ENCODE assay signal across 1 cellular context in the genomic region with DNA sequence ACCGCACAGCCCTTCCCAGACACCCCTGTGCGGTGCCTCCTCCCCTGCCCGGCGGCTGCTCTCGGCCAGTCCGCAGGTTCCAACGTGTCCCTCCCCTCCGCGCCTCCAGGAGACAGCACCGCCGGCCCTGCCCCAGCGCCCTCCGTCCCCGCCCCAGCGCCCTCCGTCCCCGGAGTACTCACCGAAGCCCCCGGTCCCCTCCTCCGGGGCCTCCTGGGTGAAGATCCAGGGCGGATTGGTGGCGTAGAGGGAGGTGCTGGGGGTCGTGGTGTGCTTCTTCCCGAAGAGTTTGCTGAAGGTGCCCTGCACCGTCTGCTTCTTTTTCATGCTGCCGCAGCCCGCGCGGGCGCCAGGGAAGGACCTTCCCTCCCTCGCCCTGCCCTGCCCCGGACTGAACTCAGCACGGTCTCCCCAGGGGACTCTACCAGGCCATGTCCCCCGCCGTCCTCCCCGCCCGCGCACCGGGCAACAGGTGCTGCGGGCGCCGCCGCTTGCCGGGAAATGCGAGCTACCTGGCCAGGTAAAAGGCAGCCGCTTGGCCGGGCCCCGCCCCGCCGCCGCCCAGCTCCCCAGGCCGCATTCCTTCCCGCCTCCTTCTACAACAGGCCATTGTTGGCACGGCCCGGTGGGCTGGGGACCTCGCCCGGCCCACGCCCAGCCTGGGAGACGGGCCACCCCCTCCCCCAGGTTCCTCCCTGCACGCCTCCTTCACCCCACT.
TF ChIP-seq lines count a peak whose summit lies in the region.

A gene with protein sequence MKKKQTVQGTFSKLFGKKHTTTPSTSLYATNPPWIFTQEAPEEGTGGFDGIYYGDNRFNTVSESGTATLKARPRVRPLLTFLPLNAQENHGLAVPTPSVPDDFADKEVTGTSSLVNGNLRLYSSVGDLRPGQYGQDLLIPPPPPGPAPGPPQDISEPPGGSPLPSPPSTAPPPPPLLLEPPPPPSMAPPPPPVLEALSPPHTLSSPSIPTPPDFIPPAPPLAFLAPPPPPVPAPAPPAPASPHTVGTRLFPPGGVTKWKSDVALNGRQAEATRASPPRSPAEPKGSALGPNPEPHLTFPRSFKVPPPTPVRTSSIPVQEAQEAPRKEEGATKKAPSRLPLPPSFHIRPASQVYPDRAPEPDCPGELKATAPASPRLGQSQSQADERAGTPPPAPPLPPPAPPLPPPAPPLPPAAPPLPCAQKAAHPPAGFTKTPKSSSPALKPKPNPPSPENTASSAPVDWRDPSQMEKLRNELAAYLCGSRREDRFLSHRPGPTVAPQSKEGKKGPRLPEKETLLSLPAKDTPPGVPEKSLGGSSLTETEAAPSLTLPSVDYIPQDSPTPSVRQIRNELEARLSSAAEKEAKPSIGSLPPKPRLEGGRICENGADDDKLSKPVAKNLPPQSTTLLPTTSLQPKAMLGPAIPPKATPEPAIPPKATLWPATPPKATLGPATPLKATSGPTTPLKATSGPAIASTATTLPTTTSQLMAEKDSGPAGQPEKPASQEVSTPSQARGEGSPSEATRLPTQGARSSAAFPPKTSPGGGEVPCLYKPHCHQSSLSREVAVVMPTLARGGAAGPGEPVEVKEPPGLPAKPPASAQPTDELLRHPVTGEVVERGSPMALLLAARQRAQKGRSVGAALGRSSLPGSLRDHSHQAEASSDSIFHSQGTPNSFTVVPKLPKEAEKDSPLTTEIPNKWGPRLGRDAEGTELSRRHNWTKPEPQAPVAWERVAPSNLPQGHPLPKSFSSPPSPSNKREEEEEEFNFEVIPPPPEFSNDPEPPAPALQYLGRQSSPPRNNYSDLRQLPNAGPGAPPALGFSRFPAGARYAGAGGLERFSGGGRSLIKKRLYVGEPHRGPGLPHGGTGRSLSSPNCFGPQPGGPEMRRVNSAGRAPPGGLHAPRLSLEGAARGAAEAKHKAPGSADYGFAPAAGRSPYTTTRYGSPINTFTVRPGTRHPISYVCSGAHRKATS (minus strand): TSS at position 503 of the 718 bp plus-strand sequence. CDS start 176 bp downstream, at position 327.

TF ChIP-seq in HEK293, 187 proteins besides CTCF, POLR2A, EP300 and RAD21 (continued from another document):
- TF ChIP-seq, protein P1, sequence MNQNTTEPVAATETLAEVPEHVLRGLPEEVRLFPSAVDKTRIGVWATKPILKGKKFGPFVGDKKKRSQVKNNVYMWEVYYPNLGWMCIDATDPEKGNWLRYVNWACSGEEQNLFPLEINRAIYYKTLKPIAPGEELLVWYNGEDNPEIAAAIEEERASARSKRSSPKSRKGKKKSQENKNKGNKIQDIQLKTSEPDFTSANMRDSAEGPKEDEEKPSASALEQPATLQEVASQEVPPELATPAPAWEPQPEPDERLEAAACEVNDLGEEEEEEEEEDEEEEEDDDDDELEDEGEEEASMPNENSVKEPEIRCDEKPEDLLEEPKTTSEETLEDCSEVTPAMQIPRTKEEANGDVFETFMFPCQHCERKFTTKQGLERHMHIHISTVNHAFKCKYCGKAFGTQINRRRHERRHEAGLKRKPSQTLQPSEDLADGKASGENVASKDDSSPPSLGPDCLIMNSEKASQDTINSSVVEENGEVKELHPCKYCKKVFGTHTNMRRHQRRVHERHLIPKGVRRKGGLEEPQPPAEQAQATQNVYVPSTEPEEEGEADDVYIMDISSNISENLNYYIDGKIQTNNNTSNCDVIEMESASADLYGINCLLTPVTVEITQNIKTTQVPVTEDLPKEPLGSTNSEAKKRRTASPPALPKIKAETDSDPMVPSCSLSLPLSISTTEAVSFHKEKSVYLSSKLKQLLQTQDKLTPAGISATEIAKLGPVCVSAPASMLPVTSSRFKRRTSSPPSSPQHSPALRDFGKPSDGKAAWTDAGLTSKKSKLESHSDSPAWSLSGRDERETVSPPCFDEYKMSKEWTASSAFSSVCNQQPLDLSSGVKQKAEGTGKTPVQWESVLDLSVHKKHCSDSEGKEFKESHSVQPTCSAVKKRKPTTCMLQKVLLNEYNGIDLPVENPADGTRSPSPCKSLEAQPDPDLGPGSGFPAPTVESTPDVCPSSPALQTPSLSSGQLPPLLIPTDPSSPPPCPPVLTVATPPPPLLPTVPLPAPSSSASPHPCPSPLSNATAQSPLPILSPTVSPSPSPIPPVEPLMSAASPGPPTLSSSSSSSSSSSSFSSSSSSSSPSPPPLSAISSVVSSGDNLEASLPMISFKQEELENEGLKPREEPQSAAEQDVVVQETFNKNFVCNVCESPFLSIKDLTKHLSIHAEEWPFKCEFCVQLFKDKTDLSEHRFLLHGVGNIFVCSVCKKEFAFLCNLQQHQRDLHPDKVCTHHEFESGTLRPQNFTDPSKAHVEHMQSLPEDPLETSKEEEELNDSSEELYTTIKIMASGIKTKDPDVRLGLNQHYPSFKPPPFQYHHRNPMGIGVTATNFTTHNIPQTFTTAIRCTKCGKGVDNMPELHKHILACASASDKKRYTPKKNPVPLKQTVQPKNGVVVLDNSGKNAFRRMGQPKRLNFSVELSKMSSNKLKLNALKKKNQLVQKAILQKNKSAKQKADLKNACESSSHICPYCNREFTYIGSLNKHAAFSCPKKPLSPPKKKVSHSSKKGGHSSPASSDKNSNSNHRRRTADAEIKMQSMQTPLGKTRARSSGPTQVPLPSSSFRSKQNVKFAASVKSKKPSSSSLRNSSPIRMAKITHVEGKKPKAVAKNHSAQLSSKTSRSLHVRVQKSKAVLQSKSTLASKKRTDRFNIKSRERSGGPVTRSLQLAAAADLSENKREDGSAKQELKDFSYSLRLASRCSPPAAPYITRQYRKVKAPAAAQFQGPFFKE (tag by site-specific recombination; IDR thresholded peaks at IDR 0.05; ENCODE audit: borderline replicate concordance), result no peak
- peak; percentile 89 for TF ChIP-seq ZFHX2 (tag by site-specific recombination; conservative IDR thresholded peaks at IDR 0.05)
- TF ChIP-seq, protein P2, sequence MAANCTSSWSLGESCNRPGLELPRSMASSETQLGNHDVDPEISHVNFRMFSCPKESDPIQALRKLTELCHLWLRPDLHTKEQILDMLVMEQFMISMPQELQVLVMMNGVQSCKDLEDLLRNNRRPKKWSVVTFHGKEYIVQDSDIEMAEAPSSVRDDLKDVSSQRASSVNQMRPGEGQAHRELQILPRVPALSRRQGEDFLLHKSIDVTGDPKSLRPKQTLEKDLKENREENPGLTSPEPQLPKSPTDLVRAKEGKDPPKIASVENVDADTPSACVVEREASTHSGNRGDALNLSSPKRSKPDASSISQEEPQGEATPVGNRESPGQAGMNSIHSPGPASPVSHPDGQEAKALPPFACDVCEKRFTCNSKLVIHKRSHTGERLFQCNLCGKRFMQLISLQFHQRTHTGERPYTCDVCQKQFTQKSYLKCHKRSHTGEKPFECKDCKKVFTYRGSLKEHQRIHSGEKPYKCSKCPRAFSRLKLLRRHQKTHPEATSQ (tag by site-specific recombination; IDR thresholded peaks at IDR 0.05), result no peak
- TF ChIP-seq ZNF155 (tag by site-specific recombination; IDR thresholded peaks at IDR 0.05), result no peak
- peak; percentile 59 for TF ChIP-seq SP2 (tag by site-specific recombination; IDR thresholded peaks at IDR 0.05)
- TF ChIP-seq GFI1B (tag by site-specific recombination; IDR thresholded peaks at IDR 0.05), result no peak
- TF ChIP-seq ZNF311 (tag by site-specific recombination; IDR thresholded peaks at IDR 0.05; ENCODE audit: borderline replicate concordance), result no peak
- no peak for TF ChIP-seq ZNF140 (tag by site-specific recombination; IDR thresholded peaks at IDR 0.05)
- TF ChIP-seq ZNF549 (tag by site-specific recombination; IDR thresholded peaks at IDR 0.05), result no peak
- TF ChIP-seq ZNF621 (tag by site-specific recombination; IDR thresholded peaks at IDR 0.05), result no peak
- TF ChIP-seq ZNF202 (tag by site-specific recombination; IDR thresholded peaks at IDR 0.05; ENCODE audit: borderline replicate concordance), result no peak
- TF ChIP-seq ZSCAN30 (tag by site-specific recombination; IDR thresholded peaks at IDR 0.05), result no peak
- TF ChIP-seq ZBTB17 (tag by site-specific recombination; IDR thresholded peaks at IDR 0.05), result no peak
- TF ChIP-seq ZNF664 (tag by site-specific recombination; IDR thresholded peaks at IDR 0.05), result no peak
- 0 out of 2 replicates have a peak, but pooled peaks have one; percentile 48 for TF ChIP-seq BCL11A (tag by site-specific recombination; IDR thresholded peaks at IDR 0.05; ENCODE audit: low read depth)
- TF ChIP-seq, protein P3, sequence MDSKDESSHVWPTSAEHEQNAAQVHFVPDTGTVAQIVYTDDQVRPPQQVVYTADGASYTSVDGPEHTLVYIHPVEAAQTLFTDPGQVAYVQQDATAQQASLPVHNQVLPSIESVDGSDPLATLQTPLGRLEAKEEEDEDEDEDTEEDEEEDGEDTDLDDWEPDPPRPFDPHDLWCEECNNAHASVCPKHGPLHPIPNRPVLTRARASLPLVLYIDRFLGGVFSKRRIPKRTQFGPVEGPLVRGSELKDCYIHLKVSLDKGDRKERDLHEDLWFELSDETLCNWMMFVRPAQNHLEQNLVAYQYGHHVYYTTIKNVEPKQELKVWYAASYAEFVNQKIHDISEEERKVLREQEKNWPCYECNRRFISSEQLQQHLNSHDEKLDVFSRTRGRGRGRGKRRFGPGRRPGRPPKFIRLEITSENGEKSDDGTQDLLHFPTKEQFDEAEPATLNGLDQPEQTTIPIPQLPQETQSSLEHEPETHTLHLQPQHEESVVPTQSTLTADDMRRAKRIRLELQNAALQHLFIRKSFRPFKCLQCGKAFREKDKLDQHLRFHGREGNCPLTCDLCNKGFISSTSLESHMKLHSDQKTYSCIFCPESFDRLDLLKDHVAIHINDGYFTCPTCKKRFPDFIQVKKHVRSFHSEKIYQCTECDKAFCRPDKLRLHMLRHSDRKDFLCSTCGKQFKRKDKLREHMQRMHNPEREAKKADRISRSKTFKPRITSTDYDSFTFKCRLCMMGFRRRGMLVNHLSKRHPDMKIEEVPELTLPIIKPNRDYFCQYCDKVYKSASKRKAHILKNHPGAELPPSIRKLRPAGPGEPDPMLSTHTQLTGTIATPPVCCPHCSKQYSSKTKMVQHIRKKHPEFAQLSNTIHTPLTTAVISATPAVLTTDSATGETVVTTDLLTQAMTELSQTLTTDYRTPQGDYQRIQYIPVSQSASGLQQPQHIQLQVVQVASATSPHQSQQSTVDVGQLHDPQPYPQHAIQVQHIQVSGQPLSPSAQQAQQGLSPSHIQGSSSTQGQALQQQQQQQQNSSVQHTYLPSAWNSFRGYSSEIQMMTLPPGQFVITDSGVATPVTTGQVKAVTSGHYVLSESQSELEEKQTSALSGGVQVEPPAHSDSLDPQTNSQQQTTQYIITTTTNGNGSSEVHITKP (tag by site-specific recombination; IDR thresholded peaks at IDR 0.05), result no peak
- TF ChIP-seq, protein P4, sequence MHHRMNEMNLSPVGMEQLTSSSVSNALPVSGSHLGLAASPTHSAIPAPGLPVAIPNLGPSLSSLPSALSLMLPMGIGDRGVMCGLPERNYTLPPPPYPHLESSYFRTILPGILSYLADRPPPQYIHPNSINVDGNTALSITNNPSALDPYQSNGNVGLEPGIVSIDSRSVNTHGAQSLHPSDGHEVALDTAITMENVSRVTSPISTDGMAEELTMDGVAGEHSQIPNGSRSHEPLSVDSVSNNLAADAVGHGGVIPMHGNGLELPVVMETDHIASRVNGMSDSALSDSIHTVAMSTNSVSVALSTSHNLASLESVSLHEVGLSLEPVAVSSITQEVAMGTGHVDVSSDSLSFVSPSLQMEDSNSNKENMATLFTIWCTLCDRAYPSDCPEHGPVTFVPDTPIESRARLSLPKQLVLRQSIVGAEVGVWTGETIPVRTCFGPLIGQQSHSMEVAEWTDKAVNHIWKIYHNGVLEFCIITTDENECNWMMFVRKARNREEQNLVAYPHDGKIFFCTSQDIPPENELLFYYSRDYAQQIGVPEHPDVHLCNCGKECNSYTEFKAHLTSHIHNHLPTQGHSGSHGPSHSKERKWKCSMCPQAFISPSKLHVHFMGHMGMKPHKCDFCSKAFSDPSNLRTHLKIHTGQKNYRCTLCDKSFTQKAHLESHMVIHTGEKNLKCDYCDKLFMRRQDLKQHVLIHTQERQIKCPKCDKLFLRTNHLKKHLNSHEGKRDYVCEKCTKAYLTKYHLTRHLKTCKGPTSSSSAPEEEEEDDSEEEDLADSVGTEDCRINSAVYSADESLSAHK (tag by site-specific recombination; IDR thresholded peaks at IDR 0.05), result no peak
- TF ChIP-seq OVOL3 (tag by site-specific recombination; IDR thresholded peaks at IDR 0.05), result no peak
- TF ChIP-seq HOXC10 (CRISPR knock-in tag; IDR thresholded peaks at IDR 0.05), result no peak
- no peak for TF ChIP-seq ZNF175 (tag by site-specific recombination; IDR thresholded peaks at IDR 0.05)
- TF ChIP-seq, protein P5, sequence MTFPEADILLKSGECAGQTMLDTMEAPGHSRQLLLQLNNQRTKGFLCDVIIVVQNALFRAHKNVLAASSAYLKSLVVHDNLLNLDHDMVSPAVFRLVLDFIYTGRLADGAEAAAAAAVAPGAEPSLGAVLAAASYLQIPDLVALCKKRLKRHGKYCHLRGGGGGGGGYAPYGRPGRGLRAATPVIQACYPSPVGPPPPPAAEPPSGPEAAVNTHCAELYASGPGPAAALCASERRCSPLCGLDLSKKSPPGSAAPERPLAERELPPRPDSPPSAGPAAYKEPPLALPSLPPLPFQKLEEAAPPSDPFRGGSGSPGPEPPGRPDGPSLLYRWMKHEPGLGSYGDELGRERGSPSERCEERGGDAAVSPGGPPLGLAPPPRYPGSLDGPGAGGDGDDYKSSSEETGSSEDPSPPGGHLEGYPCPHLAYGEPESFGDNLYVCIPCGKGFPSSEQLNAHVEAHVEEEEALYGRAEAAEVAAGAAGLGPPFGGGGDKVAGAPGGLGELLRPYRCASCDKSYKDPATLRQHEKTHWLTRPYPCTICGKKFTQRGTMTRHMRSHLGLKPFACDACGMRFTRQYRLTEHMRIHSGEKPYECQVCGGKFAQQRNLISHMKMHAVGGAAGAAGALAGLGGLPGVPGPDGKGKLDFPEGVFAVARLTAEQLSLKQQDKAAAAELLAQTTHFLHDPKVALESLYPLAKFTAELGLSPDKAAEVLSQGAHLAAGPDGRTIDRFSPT (tag by site-specific recombination; IDR thresholded peaks at IDR 0.05), result peak; percentile 17; the same call in 1 of the 2 replicates
- TF ChIP-seq ZNF211 (tag by site-specific recombination; IDR thresholded peaks at IDR 0.05; ENCODE audit: low read depth), result no peak
- no peak for TF ChIP-seq RBAK (tag by site-specific recombination; IDR thresholded peaks at IDR 0.05)
- peak; percentile 50; the same call in 1 of the 2 replicates for TF ChIP-seq ZBTB20 (tag by site-specific recombination; IDR thresholded peaks at IDR 0.05)
- no peak; the same call in 1 of the 2 replicates for TF ChIP-seq ZFP37 (tag by site-specific recombination; IDR thresholded peaks at IDR 0.05)
- TF ChIP-seq ZSCAN23 (tag by site-specific recombination; IDR thresholded peaks at IDR 0.05), result no peak
- no peak for TF ChIP-seq ZNF560 (tag by site-specific recombination; IDR thresholded peaks at IDR 0.05; ENCODE audit: borderline replicate concordance)
- TF ChIP-seq, protein P6, sequence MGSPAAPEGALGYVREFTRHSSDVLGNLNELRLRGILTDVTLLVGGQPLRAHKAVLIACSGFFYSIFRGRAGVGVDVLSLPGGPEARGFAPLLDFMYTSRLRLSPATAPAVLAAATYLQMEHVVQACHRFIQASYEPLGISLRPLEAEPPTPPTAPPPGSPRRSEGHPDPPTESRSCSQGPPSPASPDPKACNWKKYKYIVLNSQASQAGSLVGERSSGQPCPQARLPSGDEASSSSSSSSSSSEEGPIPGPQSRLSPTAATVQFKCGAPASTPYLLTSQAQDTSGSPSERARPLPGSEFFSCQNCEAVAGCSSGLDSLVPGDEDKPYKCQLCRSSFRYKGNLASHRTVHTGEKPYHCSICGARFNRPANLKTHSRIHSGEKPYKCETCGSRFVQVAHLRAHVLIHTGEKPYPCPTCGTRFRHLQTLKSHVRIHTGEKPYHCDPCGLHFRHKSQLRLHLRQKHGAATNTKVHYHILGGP (tag by site-specific recombination; IDR thresholded peaks at IDR 0.05), result no peak
